1 cellular context compared by ENCODE assay signal in the genomic region with DNA sequence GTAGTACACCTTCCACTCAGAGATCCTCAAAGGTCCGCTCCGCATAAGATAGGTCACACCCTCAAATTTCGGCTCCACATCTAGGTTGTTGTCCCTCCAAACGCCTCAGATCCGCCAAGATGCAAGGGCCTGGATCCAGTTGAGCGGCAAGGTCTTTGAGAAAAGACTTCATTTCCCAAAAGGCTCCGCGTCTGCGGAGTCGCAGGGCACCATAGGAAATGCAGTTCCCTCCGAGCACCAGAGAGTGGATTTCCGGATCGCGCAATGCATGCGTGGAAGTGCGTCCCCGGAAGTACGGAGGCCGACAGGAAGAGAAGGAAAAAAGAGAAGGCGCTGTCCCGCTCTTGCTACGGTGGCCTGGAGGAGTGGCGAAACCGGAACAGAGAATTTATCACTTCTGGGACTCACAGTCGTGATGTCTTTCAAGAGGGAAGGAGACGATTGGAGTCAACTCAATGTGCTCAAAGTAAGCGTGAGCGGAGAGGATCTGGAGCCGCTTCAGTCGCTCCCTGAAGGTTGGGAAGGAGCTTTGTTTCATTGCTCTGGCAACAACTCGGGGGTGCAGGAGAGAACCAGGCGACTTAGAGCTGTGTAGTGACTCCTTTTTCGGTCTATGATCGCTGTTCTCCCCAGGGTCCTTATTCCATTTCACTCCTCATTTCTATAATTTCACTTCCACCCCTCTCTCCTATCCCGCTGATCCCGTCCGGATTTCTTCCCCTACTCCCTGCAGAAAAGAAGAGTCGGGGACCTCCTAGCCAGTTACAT.
TF ChIP-seq lines count a peak whose summit lies in the region.

A gene with protein sequence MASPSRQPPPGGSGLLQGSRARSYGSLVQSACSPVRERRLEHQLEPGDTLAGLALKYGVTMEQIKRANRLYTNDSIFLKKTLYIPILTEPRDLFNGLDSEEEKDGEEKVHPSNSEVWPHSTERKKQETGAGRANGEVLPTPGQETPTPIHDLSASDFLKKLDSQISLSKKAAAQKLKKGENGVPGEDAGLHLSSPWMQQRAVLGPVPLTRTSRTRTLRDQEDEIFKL (minus strand): TSS at position 165 of the 768 bp plus-strand sequence. CDS start 644 bp downstream, outside the sequence.
A gene with protein sequence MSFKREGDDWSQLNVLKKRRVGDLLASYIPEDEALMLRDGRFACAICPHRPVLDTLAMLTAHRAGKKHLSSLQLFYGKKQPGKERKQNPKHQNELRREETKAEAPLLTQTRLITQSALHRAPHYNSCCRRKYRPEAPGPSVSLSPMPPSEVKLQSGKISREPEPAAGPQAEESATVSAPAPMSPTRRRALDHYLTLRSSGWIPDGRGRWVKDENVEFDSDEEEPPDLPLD (plus strand): TSS at position 407 of the 768 bp plus-strand sequence. CDS start 9 bp downstream, at position 416.

TF ChIP-seq in endothelial cell of umbilical vein, 7 proteins besides CTCF, POLR2A, EP300 and RAD21 (continued from another document):
- TF ChIP-seq FOS (IDR thresholded peaks at IDR 0.05; ENCODE audit: borderline replicate concordance, insufficient read depth, low read length) (no peak), POLR2AphosphoS5 (IDR thresholded peaks at IDR 0.05; ENCODE audit: insufficient read depth, low read depth, low read length) (no peak)
